In genomic region chr4:1384675-1385372, GRCh38 we compare ENCODE assay signal across 15 cellular contexts. TPM values are rescaled to one million over a fixed set of nuclear protein-coding genes. Genes with fewer than 3 reads are reported as not detected.
"Had no signal": no experiment of that assay in that cellular context is flagged by ENCODE, and none has a peak within 500 bp of the region (broad histone marks: within the 10 kb centered on the region; RNA-seq: fewer than 3 reads in every experiment).

No MANE protein-coding gene starts in this region.

- H3K4me3 Mint-ChIP-seq: activated naive CD8-positive, alpha-beta T cell treated with anti-CD3 and anti-CD28 coated beads for 36 hours; activated T-cell treated with anti-CD3 and anti-CD28 coated beads, Interleukin-2, amount 50 U/mL, for 4 hours; memory B cell; stimulated activated memory B cell treated with anti-CD40 and anti-IgM and Interleukin-4, amounts not matched to agents 10 μg/mL and 1 μg/mL and 100 μg/mL, for 72 hours had no signal

- H3K27ac Mint-ChIP-seq: activated naive CD8-positive, alpha-beta T cell treated with anti-CD3 and anti-CD28 coated beads for 36 hours; memory B cell; stimulated activated memory B cell treated with anti-CD40 and anti-IgM and Interleukin-4, amounts not matched to agents 10 μg/mL and 1 μg/mL and 100 μg/mL, for 72 hours had no signal

- H3K27me3 Mint-ChIP-seq: activated naive CD8-positive, alpha-beta T cell treated with anti-CD3 and anti-CD28 coated beads for 36 hours; memory B cell; stimulated activated memory B cell treated with anti-CD40 and anti-IgM and Interleukin-4, amounts not matched to agents 10 μg/mL and 1 μg/mL and 100 μg/mL, for 72 hours had no signal

- DNase-seq: activated CD4-positive, alpha-beta T cell treated with anti-CD3 and anti-CD28 coated beads for 1 hour; activated CD4-positive, alpha-beta T cell treated with anti-CD3 and anti-CD28 coated beads, Interleukin-2, amount 50 U/mL, for 48 hours; activated effector memory CD4-positive, alpha-beta T cell treated with anti-CD3 and anti-CD28 coated beads, Interleukin-2, amount 50 U/mL, for 16 hours; activated naive CD8-positive, alpha-beta T cell treated with anti-CD3 and anti-CD28 coated beads for 36 hours; activated T-cell treated with anti-CD3 and anti-CD28 coated beads, Interleukin-2, amount 50 U/mL, for 4 hours; hypothalamus had no signal

- H3K4me1 Mint-ChIP-seq: activated naive CD8-positive, alpha-beta T cell treated with anti-CD3 and anti-CD28 coated beads for 36 hours; memory B cell; stimulated activated memory B cell treated with anti-CD40 and anti-IgM and Interleukin-4, amounts not matched to agents 10 μg/mL and 1 μg/mL and 100 μg/mL, for 72 hours had no signal

- ATAC-seq: activated T-cell treated with anti-CD3 and anti-CD28 coated beads, Interleukin-2, amount 50 U/mL, for 4 hours; pancreas; stimulated activated memory B cell treated with anti-CD40 and anti-IgM and Interleukin-4, amounts not matched to agents 10 μg/mL and 1 μg/mL and 100 μg/mL, for 72 hours had no signal

RNA-seq across cellular contexts. Expression of gene NKX1-1, which starts 21.4 kb away (rescaled TPM):
- total RNA-seq: activated naive CD8-positive, alpha-beta T cell treated with anti-CD3 and anti-CD28 coated beads for 36 hours; activated T-cell treated with anti-CD3 and anti-CD28 coated beads, Interleukin-2, amount 50 U/mL, for 4 hours; ascending aorta; endothelial cell of umbilical vein; frontal cortex; pancreas; renal cortical epithelial cell; SJSA1; smooth muscle cell had no signal
